16 cellular contexts compared by ENCODE assay signal in the genomic region with DNA sequence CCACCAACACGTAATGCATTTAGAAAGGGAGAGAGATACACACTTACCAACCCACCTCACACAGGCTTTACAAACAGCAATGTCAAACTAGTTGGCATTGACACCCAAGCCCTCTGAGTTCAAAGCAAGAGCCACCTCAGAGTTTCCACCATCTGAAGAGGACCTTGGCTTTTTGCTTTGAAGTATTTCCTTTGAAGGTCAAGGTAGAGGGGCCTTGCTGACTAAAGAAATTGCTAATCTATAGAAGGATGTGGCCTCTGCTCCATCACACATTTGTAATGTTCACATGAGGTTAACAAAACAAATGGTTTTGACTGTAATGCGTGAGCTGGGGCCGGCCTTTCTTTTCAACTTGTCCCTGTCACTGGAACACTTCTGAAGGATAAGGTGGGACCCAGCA.
"Had no signal": no experiment of that assay in that cellular context is flagged by ENCODE, and none has a peak within 500 bp of the region (broad histone marks: within the 10 kb centered on the region; RNA-seq: fewer than 3 reads in every experiment).

No MANE protein-coding gene starts in this region.

- H3K4me3 Mint-ChIP-seq: activated naive CD4-positive, alpha-beta T cell treated with anti-CD3 and anti-CD28 coated beads, Interleukin-2, amount 50 U/mL, for 24 hours had no signal

- H3K4me1 Mint-ChIP-seq: activated naive CD4-positive, alpha-beta T cell treated with anti-CD3 and anti-CD28 coated beads, Interleukin-2, amount 50 U/mL, for 24 hours had no signal

- DNase-seq: activated CD4-positive, CD25-positive, alpha-beta regulatory T cell; activated T-cell treated with anti-CD3 and anti-CD28 coated beads for 4 hours; brain microvascular endothelial cell; caudate nucleus; MG63; MV-4-11; NCI-H1092 treated with DMSO at 0.1 percent for 48 hours; NCI-H1417 treated with DMSO at 0.1 percent for 48 hours; NCI-H1694; NCI-H2029; NCI-H2107; NCI-H2171 treated with DMSO at 0.1 percent for 48 hours; NCI-H226; NCI-H526; NCI-H82 had no signal

- H3K9me3 Mint-ChIP-seq: activated naive CD4-positive, alpha-beta T cell treated with anti-CD3 and anti-CD28 coated beads, Interleukin-2, amount 50 U/mL, for 24 hours had no signal

- H3K27ac Mint-ChIP-seq: activated naive CD4-positive, alpha-beta T cell treated with anti-CD3 and anti-CD28 coated beads, Interleukin-2, amount 50 U/mL, for 24 hours had no signal

- H3K36me3 Mint-ChIP-seq: activated naive CD4-positive, alpha-beta T cell treated with anti-CD3 and anti-CD28 coated beads, Interleukin-2, amount 50 U/mL, for 24 hours had no signal
